In genomic region chr16:87052506-87052905, GRCh38 we compare ENCODE assay signal across 24 cellular contexts.
DNase-seq lines count a peak whose midpoint lies in the region; ATAC-seq, FAIRE-seq and TF ChIP-seq lines count a peak whose summit lies in the region.
"Had no signal": no experiment of that assay in that cellular context is flagged by ENCODE, and none has a peak within 500 bp of the region (broad histone marks: within the 10 kb centered on the region; RNA-seq: fewer than 3 reads in every experiment).

No MANE protein-coding gene starts in this region.

- H3K27ac ChIP-seq in astrocyte (ENCODE audit: low read depth, low read length): no peak overlapping the region
- H3K27ac ChIP-seq in esophagus squamous epithelium: no peak overlapping the region
- H3K27ac ChIP-seq: BLaER1, HL-60, PC-9, SJSA1 had no signal

- DNase-seq in AG10803 (ENCODE audit: low read depth) (peak; percentile 11), astrocyte (ENCODE audit: low read depth) (peak; percentile 68), fibroblast of the aortic adventitia (ENCODE audit: low read depth) (peak; percentile 72), NCI-H2081 (lab: John Stamatoyannopoulos, UW) (no peak), esophagus squamous epithelium (lab: John Stamatoyannopoulos, UW) (no peak), cerebellar cortex (ENCODE audit: low spot score) (no peak)
- DNase-seq: CD4-positive, alpha-beta T cell; COR-L47; DMS79 treated with DMSO at 0.1 percent for 48 hours; KBM-7; NCI-H1092 treated with DMSO at 0.1 percent for 48 hours; NCI-H1436 treated with DMSO at 0.1 percent for 48 hours; NCI-H1930; NCI-H226; NCI-H510A treated with DMSO at 0.1 percent for 48 hours; NCI-H748 treated with DMSO at 0.1 percent for 48 hours; PC-9 had no signal

- H2AFZ ChIP-seq in astrocyte (ENCODE audit: low read depth, low read length): no peak overlapping the region
- H2AFZ ChIP-seq: PC-9 had no signal

- H3K4me2 ChIP-seq in astrocyte (ENCODE audit: low read length): no peak overlapping the region
- H3K4me2 ChIP-seq: BLaER1, PC-9 had no signal

- TF ChIP-seq CTCF in AG10803 (conservative IDR thresholded peaks at IDR 0.05; ENCODE audit: low read length): no peak
- TF ChIP-seq CTCF in astrocyte (IDR thresholded peaks at IDR 0.05; ENCODE audit: insufficient read depth, low read depth, low read length): no peak
- no peak for TF ChIP-seq CTCF in fibroblast of the aortic adventitia (IDR thresholded peaks at IDR 0.05; ENCODE audit: insufficient read depth, low read length)
- no peak for TF ChIP-seq CTCF in esophagus squamous epithelium (IDR thresholded peaks at IDR 0.05)

- 40 to 77% methylated on average over 2 to 6 of the region's 6 CpGs for WGBS in esophagus squamous epithelium, 2 donors

- peaks cover 62% of the 10 kb centered on the region for H3K27me3 Mint-ChIP-seq in astrocyte (ENCODE audit: low read depth, unreplicated experiment)

- H3K4me1 Mint-ChIP-seq in astrocyte (ENCODE audit: low read depth, unreplicated experiment): no peaks in the 10 kb centered on the region

- no peaks in the 10 kb centered on the region for H3K36me3 ChIP-seq in ES-I3 (ENCODE audit: insufficient read depth, low read length)
- no peaks in the 10 kb centered on the region for H3K36me3 ChIP-seq in astrocyte (ENCODE audit: insufficient read depth, low read length)
- H3K36me3 ChIP-seq in esophagus squamous epithelium: no peaks in the 10 kb centered on the region
- H3K36me3 ChIP-seq: BLaER1, HAP-1, SJSA1 had no signal

- H3K9ac ChIP-seq in ES-I3 (ENCODE audit: low read depth, low read length): peak overlapping the region; percentile 9; the same call in 1 of the 2 replicates
- no peak overlapping the region for H3K9ac ChIP-seq in astrocyte (ENCODE audit: low read length)
- H3K9ac ChIP-seq: BLaER1 had no signal

- peaks cover 8% of the 10 kb centered on the region for H3K9me3 ChIP-seq in ES-I3 (ENCODE audit: control insufficient read depth, insufficient read depth, low read length)
- H3K9me3 ChIP-seq in astrocyte (ENCODE audit: insufficient read depth, low read depth, low read length): peaks cover 5% of the 10 kb centered on the region
- H3K9me3 ChIP-seq in esophagus squamous epithelium: no peaks in the 10 kb centered on the region
- H3K9me3 ChIP-seq: HAP-1 had no signal

- H4K20me1 ChIP-seq in astrocyte (ENCODE audit: insufficient read depth, low read length): no peaks in the 10 kb centered on the region
- H4K20me1 ChIP-seq: BLaER1 had no signal

- no peaks in the 10 kb centered on the region for H3K79me2 ChIP-seq in astrocyte (ENCODE audit: insufficient read depth, low read length)

- H3K27ac Mint-ChIP-seq in astrocyte (ENCODE audit: unreplicated experiment): no peak overlapping the region
- H3K27ac Mint-ChIP-seq: CD4-positive, alpha-beta T cell had no signal

- ATAC-seq in HG02798 (IDR thresholded peaks at IDR 0.05; ENCODE audit: poor library complexity, unreplicated experiment): no peak
- ATAC-seq: HepG2 had no signal

- peaks cover 10% of the 10 kb centered on the region for H3K9me3 Mint-ChIP-seq in astrocyte (ENCODE audit: unreplicated experiment)
- H3K9me3 Mint-ChIP-seq: CD4-positive, alpha-beta T cell had no signal

- no peak for FAIRE-seq in astrocyte (lab: Jason Lieb, UNC)
- FAIRE-seq: HepG2 had no signal

- H3K27me3 ChIP-seq in astrocyte (ENCODE audit: insufficient read depth, low read length): peaks cover 3% of the 10 kb centered on the region
- peaks cover 0 to 62% (median 1%) of the 10 kb centered on the region in 4 donors for H3K27me3 ChIP-seq in esophagus squamous epithelium
- H3K27me3 ChIP-seq: BLaER1, SJSA1 had no signal

- H3K4me1 ChIP-seq in ES-I3 (ENCODE audit: insufficient read depth, low read length) (peaks cover 6% of the 10 kb centered on the region; the same call in 1 of the 2 replicates), astrocyte (ENCODE audit: insufficient read depth, low read length) (peaks cover 2% of the 10 kb centered on the region), esophagus squamous epithelium (no peaks in the 10 kb centered on the region)
- H3K4me1 ChIP-seq: HAP-1 had no signal

- H3K4me3 ChIP-seq in AG10803 (ENCODE audit: low read length): no peak overlapping the region
- no peak overlapping the region for H3K4me3 ChIP-seq in astrocyte (ENCODE audit: insufficient read depth, low read depth, low read length)
- H3K4me3 ChIP-seq in fibroblast of the aortic adventitia (ENCODE audit: low read depth, low read length): no peak overlapping the region
- no peak overlapping the region for H3K4me3 ChIP-seq in esophagus squamous epithelium
- H3K4me3 ChIP-seq: BLaER1, HAP-1, PC-9, SJSA1 had no signal

- intact Hi-C loops in esophagus squamous epithelium (cut with DNase I): no loop called here

- H3K4me3 Mint-ChIP-seq in astrocyte (ENCODE audit: unreplicated experiment): no peak overlapping the region
- H3K4me3 Mint-ChIP-seq: CD4-positive, alpha-beta T cell had no signal

- TF ChIP-seq POLR2A in esophagus squamous epithelium (IDR thresholded peaks at IDR 0.05): no peak

- H3K36me3 Mint-ChIP-seq in astrocyte (ENCODE audit: low read depth, unreplicated experiment): no peaks in the 10 kb centered on the region

Comparison
In these comparisons a context has a peak if more than half of its experiments do, and no peak if none do; other contexts are left out.
1. DNase-seq: peak in AG10803 (single experiment), astrocyte (single experiment) and fibroblast of the aortic adventitia (single experiment); none in NCI-H2081 (0 of 2), esophagus squamous epithelium (single experiment) and cerebellar cortex (single experiment).